Comparison of ENCODE assay signal across 8 cellular contexts in genomic region chr6:151324079-151324825, GRCh38.
DNase-seq lines count a peak whose midpoint lies in the region; ATAC-seq and TF ChIP-seq lines count a peak whose summit lies in the region.

No MANE protein-coding gene starts in this region.

- peak; percentile 97 for TF ChIP-seq CTCF in DOHH2 (IDR thresholded peaks at IDR 0.05; ENCODE audit: low read depth, low read length, poor library complexity, severe bottlenecking)
- TF ChIP-seq CTCF in HFFc6 (IDR thresholded peaks at IDR 0.05) = peak; percentile 99
- TF ChIP-seq CTCF in astrocyte of the cerebellum (IDR thresholded peaks at IDR 0.05; ENCODE audit: low read depth, low read length, missing control alignments) = peak; percentile 95

- H3K27me3 Mint-ChIP-seq in HFFc6 (ENCODE audit: insufficient read depth) = peaks cover 8% of the 10 kb centered on the region

- no peaks in the 10 kb centered on the region for H3F3A ChIP-seq in DOHH2 (ENCODE audit: control insufficient read depth, insufficient read depth)

- ATAC-seq in GM21737 (IDR thresholded peaks at IDR 0.05; ENCODE audit: unreplicated experiment) = no peak

- in situ Hi-C loops in astrocyte of the cerebellum (cut with HindIII; ENCODE audit: low sequenced_read_pairs) = no loop called here

- H3K4me1 ChIP-seq in DOHH2 (ENCODE audit: control insufficient read depth, low read length) = no peaks in the 10 kb centered on the region

- H3K27ac Mint-ChIP-seq in HFFc6 = peak overlapping the region; percentile 69

- no peaks in the 10 kb centered on the region for H3K79me2 ChIP-seq in DOHH2 (ENCODE audit: control insufficient read depth, low read length)

- H3K27me3 ChIP-seq in DOHH2 (ENCODE audit: control insufficient read depth, low read length) = peaks cover 18% of the 10 kb centered on the region

- H3K4me1 Mint-ChIP-seq in HFFc6 (ENCODE audit: low read depth) = peaks cover 31% of the 10 kb centered on the region

- DNase-seq in HFFc6 = peak; percentile 81
- DNase-seq in NCI-H1930 (lab: John Stamatoyannopoulos, UW) = peak; percentile 14 to 32
- peak; percentile 74 for DNase-seq in T1000 (lab: John Stamatoyannopoulos, UW)
- peak; percentile 76 for DNase-seq in astrocyte of the cerebellum (ENCODE audit: low read depth)
- DNase-seq in hypothalamus (lab: John Stamatoyannopoulos, UW) = peak; percentile 5 to 86 (median 60)
- DNase-seq in skeletal muscle cell (ENCODE audit: low read depth) = peak; percentile 80

- H3K4me3 Mint-ChIP-seq in HFFc6 = peak overlapping the region; percentile 89

- no peaks in the 10 kb centered on the region for H3K9me3 ChIP-seq in DOHH2 (ENCODE audit: control insufficient read depth, insufficient read depth, low read length)

- H3K36me3 ChIP-seq in DOHH2 (ENCODE audit: control insufficient read depth, low read length) = no peaks in the 10 kb centered on the region

- H3K36me3 Mint-ChIP-seq in HFFc6 (ENCODE audit: low read depth) = no peaks in the 10 kb centered on the region

- H3K9me3 Mint-ChIP-seq in HFFc6 = no peaks in the 10 kb centered on the region; the same call in 1 of the 2 replicates

- H3K9me2 ChIP-seq in DOHH2 (replicated peaks; ENCODE audit: control insufficient read depth, low read length) = no peaks in the 10 kb centered on the region

- H3K27ac ChIP-seq in DOHH2 (ENCODE audit: low read depth, low read length) = no peak overlapping the region

- no peak overlapping the region for H3K4me3 ChIP-seq in DOHH2 (ENCODE audit: low read length)
- no peak overlapping the region for H3K4me3 ChIP-seq in astrocyte of the cerebellum (ENCODE audit: low read depth, low read length)
- no peak overlapping the region for H3K4me3 ChIP-seq in skeletal muscle cell (ENCODE audit: low read depth, low read length)

- no peaks in the 10 kb centered on the region for H4K20me1 ChIP-seq in DOHH2 (ENCODE audit: control insufficient read depth, insufficient read depth, low read depth, low read length)

- no peak overlapping the region for H3K4me2 ChIP-seq in DOHH2 (ENCODE audit: low read length)

Comparison
In these comparisons a context has a peak if more than half of its experiments do, and no peak if none do; other contexts are left out.
1. DNase-seq: peak in every context shown above with its lines; median percentile 81 in HFFc6; 80 in skeletal muscle cell; 76 in astrocyte of the cerebellum; 74 in T1000; 60 in hypothalamus; 23 in NCI-H1930.